ENCODE assay signal across 8 cellular contexts in genomic region chr6:120826253-120826652, GRCh38.
DNase-seq lines count a peak whose midpoint lies in the region; ATAC-seq and TF ChIP-seq lines count a peak whose summit lies in the region.

No MANE protein-coding gene starts in this region.

- no peaks in the 10 kb centered on the region for H3K36me3 ChIP-seq in lower lobe of right lung

- no peak overlapping the region for H3K4me3 Mint-ChIP-seq in activated CD8-positive, alpha-beta T cell treated with anti-CD3 and anti-CD28 coated beads for 36 hours
- H3K4me3 Mint-ChIP-seq in activated T-cell treated with anti-CD3 and anti-CD28 coated beads, Interleukin-2, amount 50 U/mL, for 4 hours: no peak overlapping the region

- no peaks in the 10 kb centered on the region for H3K4me1 Mint-ChIP-seq in activated CD8-positive, alpha-beta T cell treated with anti-CD3 and anti-CD28 coated beads for 36 hours (ENCODE audit: low read depth)
- no peaks in the 10 kb centered on the region for H3K4me1 Mint-ChIP-seq in activated T-cell treated with anti-CD3 and anti-CD28 coated beads, Interleukin-2, amount 50 U/mL, for 4 hours (ENCODE audit: low read depth)

- H3K27me3 Mint-ChIP-seq in activated CD8-positive, alpha-beta T cell treated with anti-CD3 and anti-CD28 coated beads for 36 hours: no peaks in the 10 kb centered on the region
- H3K27me3 Mint-ChIP-seq in activated T-cell treated with anti-CD3 and anti-CD28 coated beads, Interleukin-2, amount 50 U/mL, for 4 hours (ENCODE audit: low read depth): peaks cover 2% of the 10 kb centered on the region

- no peaks in the 10 kb centered on the region for H3K9me3 ChIP-seq in lower lobe of right lung

- intact Hi-C loops in activated CD8-positive, alpha-beta T cell treated with anti-CD3 and anti-CD28 coated beads for 36 hours (cut with micrococcal nuclease): loop anchor here (10.0 kb wide), 1 partner anchor 781 kb away; no protein-coding TSS in a partner anchor
- intact Hi-C loops in lower lobe of right lung (cut with DNase I): no loop called here

- ATAC-seq in activated CD8-positive, alpha-beta T cell treated with anti-CD3 and anti-CD28 coated beads for 36 hours: no peak
- ATAC-seq in lower lobe of right lung: no peak
- no peak for ATAC-seq in GM19328 (IDR thresholded peaks at IDR 0.05; ENCODE audit: unreplicated experiment)
- no peak for ATAC-seq in GM19397 (IDR thresholded peaks at IDR 0.05; ENCODE audit: unreplicated experiment)
- no peak for ATAC-seq in activated T-cell treated with anti-CD3 and anti-CD28 coated beads, Interleukin-2, amount 50 U/mL, for 4 hours

- POLR2A ChIA-PET in activated CD8-positive, alpha-beta T cell treated with anti-CD3 and anti-CD28 coated beads for 36 hours (lab: Charles Lee): no interaction called here

- CTCF ChIA-PET in activated CD8-positive, alpha-beta T cell treated with anti-CD3 and anti-CD28 coated beads for 36 hours (lab: Charles Lee): no interaction called here

- H3K27me3 ChIP-seq in lower lobe of right lung (ENCODE audit: low read depth): no peaks in the 10 kb centered on the region

- peaks cover 2% of the 10 kb centered on the region for H3K9me3 Mint-ChIP-seq in activated CD8-positive, alpha-beta T cell treated with anti-CD3 and anti-CD28 coated beads for 36 hours
- no peaks in the 10 kb centered on the region for H3K9me3 Mint-ChIP-seq in activated T-cell treated with anti-CD3 and anti-CD28 coated beads, Interleukin-2, amount 50 U/mL, for 4 hours

- no peak overlapping the region for H3K27ac Mint-ChIP-seq in activated CD8-positive, alpha-beta T cell treated with anti-CD3 and anti-CD28 coated beads for 36 hours

- H3K4me1 ChIP-seq in lower lobe of right lung: no peaks in the 10 kb centered on the region

- no peaks in the 10 kb centered on the region for H3K36me3 Mint-ChIP-seq in activated CD8-positive, alpha-beta T cell treated with anti-CD3 and anti-CD28 coated beads for 36 hours (ENCODE audit: low read depth)
- H3K36me3 Mint-ChIP-seq in activated T-cell treated with anti-CD3 and anti-CD28 coated beads, Interleukin-2, amount 50 U/mL, for 4 hours (ENCODE audit: insufficient read depth): no peaks in the 10 kb centered on the region

- DNase-seq in NCI-H146 (lab: John Stamatoyannopoulos, UW) (peak; percentile 29), NCI-H146 treated with DMSO at 0.1 percent for 48 hours (lab: John Stamatoyannopoulos, UW; ENCODE audit: unreplicated experiment) (no peak), KG1 (lab: John Stamatoyannopoulos, UW) (peak; percentile 1), lower lobe of right lung (no peak)
- DNase-seq in activated CD8-positive, alpha-beta T cell treated with anti-CD3 and anti-CD28 coated beads for 36 hours: peak; percentile 24
- no peak for DNase-seq in activated T-cell treated with anti-CD3 and anti-CD28 coated beads, Interleukin-2, amount 50 U/mL, for 4 hours

- H3K27ac ChIP-seq in lower lobe of right lung: no peak overlapping the region

- peak; percentile 23 for TF ChIP-seq CTCF in activated CD8-positive, alpha-beta T cell treated with anti-CD3 and anti-CD28 coated beads for 36 hours (IDR thresholded peaks at IDR 0.05)
- TF ChIP-seq CTCF in lower lobe of right lung (IDR thresholded peaks at IDR 0.05): peak; percentile 51

- no peak overlapping the region for H3K4me3 ChIP-seq in lower lobe of right lung

Comparison
In these comparisons a context has a peak if more than half of its experiments do, and no peak if none do; other contexts are left out.
1. DNase-seq: peak in NCI-H146 (single experiment), KG1 (single experiment) and activated CD8-positive, alpha-beta T cell treated with anti-CD3 and anti-CD28 coated beads for 36 hours (single experiment); none in NCI-H146 treated with DMSO at 0.1 percent for 48 hours (single experiment), lower lobe of right lung (single experiment) and activated T-cell treated with anti-CD3 and anti-CD28 coated beads, Interleukin-2, amount 50 U/mL, for 4 hours (single experiment).